12 cellular contexts compared by ENCODE assay signal in genomic region chr10:31604646-31605170, GRCh38.
DNase-seq lines count a peak whose midpoint lies in the region; ATAC-seq, FAIRE-seq and TF ChIP-seq lines count a peak whose summit lies in the region.
"Had no signal": no experiment of that assay in that cellular context is flagged by ENCODE, and none has a peak within 500 bp of the region (broad histone marks: within the 10 kb centered on the region; RNA-seq: fewer than 3 reads in every experiment).

No MANE protein-coding gene starts in this region.

- no peaks in the 10 kb centered on the region for H3K4me1 Mint-ChIP-seq in activated T-helper 17 cell treated with anti-CD3 and anti-CD28 coated beads, Interleukin-2, amount 50 U/mL, for 72 hours

- DNase-seq in heart left ventricle (no peak), left ventricle myocardium superior (no peak), upper lobe of left lung (no peak), small intestine (no peak), activated gamma-delta T cell (lab: John Stamatoyannopoulos, UW) (no peak)
- DNase-seq: central memory CD4-positive, alpha-beta T cell; PC-9; T-helper 9 cell had no signal

- no peaks in the 10 kb centered on the region for H3K36me3 Mint-ChIP-seq in activated T-helper 17 cell treated with anti-CD3 and anti-CD28 coated beads, Interleukin-2, amount 50 U/mL, for 72 hours (ENCODE audit: low read depth)

- no peak for TF ChIP-seq EP300 in upper lobe of left lung (IDR thresholded peaks at IDR 0.05)

- H3K27me3 ChIP-seq in heart left ventricle: no peaks in the 10 kb centered on the region
- H3K27me3 ChIP-seq in muscle layer of colon (ENCODE audit: control insufficient read depth in 1 of 2, insufficient read depth in 2 of 2, low read length in 2 of 2): no peaks in the 10 kb centered on the region
- no peaks in the 10 kb centered on the region for H3K27me3 ChIP-seq in upper lobe of left lung
- no peaks in the 10 kb centered on the region for H3K27me3 ChIP-seq in small intestine (ENCODE audit: control insufficient read depth in 2 of 2, insufficient read depth in 2 of 2, low read length in 2 of 2)

- no peak overlapping the region for H3K9ac ChIP-seq in muscle layer of colon (ENCODE audit: low read length)

- H3K9me3 ChIP-seq in heart left ventricle: no peaks in the 10 kb centered on the region
- no peaks in the 10 kb centered on the region for H3K9me3 ChIP-seq in muscle layer of colon (ENCODE audit: low read length)
- H3K9me3 ChIP-seq in upper lobe of left lung: no peaks in the 10 kb centered on the region
- no peaks in the 10 kb centered on the region for H3K9me3 ChIP-seq in small intestine (ENCODE audit: control insufficient read depth, low read depth)

- ATAC-seq in heart left ventricle (no peak), left ventricle myocardium superior (no peak), upper lobe of left lung (ENCODE audit: low FRiP score in 2 of 2) (no peak), GM18519 (IDR thresholded peaks at IDR 0.05; ENCODE audit: low FRiP score, unreplicated experiment) (no peak)
- no peak for ATAC-seq in activated T-helper 17 cell treated with anti-CD3 and anti-CD28 coated beads, Interleukin-2, amount 50 U/mL, for 72 hours (replicated peaks)

- no peak overlapping the region for H3K27ac Mint-ChIP-seq in activated T-helper 17 cell treated with anti-CD3 and anti-CD28 coated beads, Interleukin-2, amount 50 U/mL, for 72 hours

- H3K4me3 ChIP-seq in heart left ventricle (no peak overlapping the region), muscle layer of colon (ENCODE audit: low read depth in 1 of 2, low read length in 2 of 2) (no peak overlapping the region), upper lobe of left lung (no peak overlapping the region), small intestine (ENCODE audit: low read depth in 1 of 2, low read length in 2 of 2) (no peak overlapping the region)
- H3K4me3 ChIP-seq: PC-9 had no signal

- no peaks in the 10 kb centered on the region for H3K27me3 Mint-ChIP-seq in activated T-helper 17 cell treated with anti-CD3 and anti-CD28 coated beads, Interleukin-2, amount 50 U/mL, for 72 hours

- FAIRE-seq in small intestine (lab: Jason Lieb, UNC): no peak
- FAIRE-seq: islet of Langerhans had no signal

- H3K4me1 ChIP-seq in heart left ventricle (peaks cover 0 to 36% (median 15%) of the 10 kb centered on the region in 12 donors), muscle layer of colon (ENCODE audit: insufficient read depth, low read length) (peaks cover 41% of the 10 kb centered on the region), upper lobe of left lung (peaks cover 3 to 25% (median 6%) of the 10 kb centered on the region in 4 donors), small intestine (ENCODE audit: control insufficient read depth in 2 of 2, insufficient read depth in 1 of 2, low read depth in 1 of 2, low read length in 1 of 2) (peaks cover 0 to 3% of the 10 kb centered on the region in 2 donors)

- no peaks in the 10 kb centered on the region for H3K9me3 Mint-ChIP-seq in activated T-helper 17 cell treated with anti-CD3 and anti-CD28 coated beads, Interleukin-2, amount 50 U/mL, for 72 hours

- intact Hi-C loops in heart left ventricle (cut with DNase I) (loop anchor here in 9 of 10 donors (5.0 to 10.0 kb wide), 11 partner anchors 90 to 820 kb away; partner anchors contain the start of gene ZEB1 (in 1 of the 9)), left ventricle myocardium superior (cut with micrococcal nuclease) (no loop called here)

- 90 to 98% (median 97%) methylated on average over 4 of the region's 4 CpGs for WGBS in heart left ventricle, 4 donors
- WGBS in upper lobe of left lung, 2 donors: 97% methylated on average over 4 of the region's 4 CpGs
- 91 to 96% (median 93%) methylated on average over 4 of the region's 4 CpGs for WGBS in small intestine, 3 donors

- H3K27ac ChIP-seq in heart left ventricle: peak overlapping the region in 8 of 12 donors; percentile 19 to 95 (median 82)
- H3K27ac ChIP-seq in muscle layer of colon (ENCODE audit: low read depth, low read length): peak overlapping the region; percentile 92
- peak overlapping the region in 3 of 4 donors; percentile 81 to 89 (median 86) for H3K27ac ChIP-seq in upper lobe of left lung
- H3K27ac ChIP-seq in small intestine (ENCODE audit: low read depth in 1 of 2, low read length in 1 of 2): no peak overlapping the region
- H3K27ac ChIP-seq: PC-9 had no signal

- H3K36me3 ChIP-seq in heart left ventricle (no peaks in the 10 kb centered on the region), muscle layer of colon (ENCODE audit: insufficient read depth, low read length) (no peaks in the 10 kb centered on the region), upper lobe of left lung (no peaks in the 10 kb centered on the region), small intestine (ENCODE audit: control insufficient read depth in 2 of 2, insufficient read depth in 2 of 2, low read length in 2 of 2) (no peaks in the 10 kb centered on the region)

- TF ChIP-seq CTCF in heart left ventricle (IDR thresholded peaks at IDR 0.05) (no peak), upper lobe of left lung (IDR thresholded peaks at IDR 0.05) (no peak)

- peak overlapping the region; percentile 82 for H3K4me3 Mint-ChIP-seq in activated T-helper 17 cell treated with anti-CD3 and anti-CD28 coated beads, Interleukin-2, amount 50 U/mL, for 72 hours

- TF ChIP-seq POLR2A in heart left ventricle (IDR thresholded peaks at IDR 0.05): no peak
- TF ChIP-seq POLR2A in upper lobe of left lung (IDR thresholded peaks at IDR 0.05): no peak

Comparison
In these comparisons a context has a peak if more than half of its experiments do, and no peak if none do; other contexts are left out.
1. H3K27ac ChIP-seq: peak in heart left ventricle (8 of 12), muscle layer of colon (single experiment) and upper lobe of left lung (3 of 4); none in small intestine (0 of 2).